1 cellular context compared by ENCODE assay signal in the genomic region with DNA sequence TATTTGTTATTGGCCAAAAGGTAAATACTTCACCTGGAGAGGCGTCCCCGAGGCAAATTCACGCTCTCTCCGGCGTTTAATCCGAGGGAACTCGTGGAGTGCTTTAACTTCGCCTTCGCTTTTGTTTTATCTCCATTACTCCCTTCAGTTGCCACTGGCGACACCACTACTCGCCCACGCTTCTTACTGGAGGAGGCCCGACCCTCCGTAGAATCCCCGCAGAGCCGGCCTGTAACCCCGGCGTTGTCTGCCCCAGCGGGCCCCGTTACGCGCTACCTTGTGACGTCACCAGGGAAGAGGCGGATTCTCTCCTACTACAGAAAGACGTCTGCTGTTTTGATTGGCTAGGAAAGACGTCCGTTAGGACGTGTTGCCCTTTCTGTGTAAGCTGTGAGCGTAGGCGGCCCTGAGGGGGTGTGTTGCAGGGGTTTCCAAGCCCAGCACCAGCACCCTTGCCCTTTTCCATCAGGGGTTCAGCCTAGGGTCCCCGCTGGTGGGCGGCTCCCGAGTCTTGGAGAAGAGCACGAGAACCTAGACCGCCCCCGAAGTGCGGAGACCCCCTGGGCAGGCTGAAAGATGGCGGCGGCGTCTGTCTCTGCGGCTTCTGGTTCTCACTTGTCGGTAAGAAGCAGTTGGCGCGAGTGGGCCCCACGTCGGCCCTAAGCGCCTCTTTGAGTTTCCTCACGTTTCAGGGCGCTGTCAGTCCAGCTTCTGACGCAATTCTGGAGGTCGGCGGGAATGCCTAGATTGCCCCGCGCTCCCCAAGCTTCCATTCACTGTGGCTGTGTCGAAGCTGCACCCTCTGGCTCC.
TF ChIP-seq lines count a peak whose summit lies in the region.

A gene (plus strand): TSS at position 376 of the 810 bp plus-strand sequence. CDS start 201 bp downstream, at position 577.

TF ChIP-seq in K562, 482 proteins besides CTCF, POLR2A, EP300 and RAD21 (continued from another document and continues in another):
- TF ChIP-seq, protein P1, sequence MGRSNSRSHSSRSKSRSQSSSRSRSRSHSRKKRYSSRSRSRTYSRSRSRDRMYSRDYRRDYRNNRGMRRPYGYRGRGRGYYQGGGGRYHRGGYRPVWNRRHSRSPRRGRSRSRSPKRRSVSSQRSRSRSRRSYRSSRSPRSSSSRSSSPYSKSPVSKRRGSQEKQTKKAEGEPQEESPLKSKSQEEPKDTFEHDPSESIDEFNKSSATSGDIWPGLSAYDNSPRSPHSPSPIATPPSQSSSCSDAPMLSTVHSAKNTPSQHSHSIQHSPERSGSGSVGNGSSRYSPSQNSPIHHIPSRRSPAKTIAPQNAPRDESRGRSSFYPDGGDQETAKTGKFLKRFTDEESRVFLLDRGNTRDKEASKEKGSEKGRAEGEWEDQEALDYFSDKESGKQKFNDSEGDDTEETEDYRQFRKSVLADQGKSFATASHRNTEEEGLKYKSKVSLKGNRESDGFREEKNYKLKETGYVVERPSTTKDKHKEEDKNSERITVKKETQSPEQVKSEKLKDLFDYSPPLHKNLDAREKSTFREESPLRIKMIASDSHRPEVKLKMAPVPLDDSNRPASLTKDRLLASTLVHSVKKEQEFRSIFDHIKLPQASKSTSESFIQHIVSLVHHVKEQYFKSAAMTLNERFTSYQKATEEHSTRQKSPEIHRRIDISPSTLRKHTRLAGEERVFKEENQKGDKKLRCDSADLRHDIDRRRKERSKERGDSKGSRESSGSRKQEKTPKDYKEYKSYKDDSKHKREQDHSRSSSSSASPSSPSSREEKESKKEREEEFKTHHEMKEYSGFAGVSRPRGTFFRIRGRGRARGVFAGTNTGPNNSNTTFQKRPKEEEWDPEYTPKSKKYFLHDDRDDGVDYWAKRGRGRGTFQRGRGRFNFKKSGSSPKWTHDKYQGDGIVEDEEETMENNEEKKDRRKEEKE (IDR thresholded peaks at IDR 0.05; ENCODE audit: borderline replicate concordance in 1 of 2, control insufficient read depth in 1 of 2, low read depth in 2 of 2, low read length in 1 of 2) = no peak
- TF ChIP-seq SP1 (CRISPR knock-in tag; IDR thresholded peaks at IDR 0.05) (no peak), PRMT5 (CRISPR knock-in tag; IDR thresholded peaks at IDR 0.05) (no peak), MAFF (IDR thresholded peaks at IDR 0.05; ENCODE audit: low read length) (no peak), FOXA1 (IDR thresholded peaks at IDR 0.05; ENCODE audit: borderline replicate concordance) (no peak), CAMTA2 (CRISPR knock-in tag; conservative IDR thresholded peaks at IDR 0.05) (no peak), ARNT (IDR thresholded peaks at IDR 0.05) (peak; percentile 16 to 68; a peak in 1 of 4 replicates), MIER1 (IDR thresholded peaks at IDR 0.05; ENCODE audit: low read depth) (no peak), TCF7 (IDR thresholded peaks at IDR 0.05; ENCODE audit: borderline replicate concordance) (no peak), ZNF551 (CRISPR knock-in tag; IDR thresholded peaks at IDR 0.05) (no peak), RBBP5 (IDR thresholded peaks at IDR 0.05; ENCODE audit: borderline replicate concordance, insufficient read depth, low read length, poor library complexity, severe bottlenecking) (peak; percentile 69), MECOM (CRISPR knock-in tag; IDR thresholded peaks at IDR 0.05) (no peak), ZNF408 (CRISPR knock-in tag; IDR thresholded peaks at IDR 0.05; ENCODE audit: low read depth) (no peak), RBM22 (IDR thresholded peaks at IDR 0.05; ENCODE audit: low read depth, low read length, poor library complexity, severe bottlenecking) (peak; percentile 34), ZNF24 (IDR thresholded peaks at IDR 0.05) (no peak)
- TF ChIP-seq, protein P2, sequence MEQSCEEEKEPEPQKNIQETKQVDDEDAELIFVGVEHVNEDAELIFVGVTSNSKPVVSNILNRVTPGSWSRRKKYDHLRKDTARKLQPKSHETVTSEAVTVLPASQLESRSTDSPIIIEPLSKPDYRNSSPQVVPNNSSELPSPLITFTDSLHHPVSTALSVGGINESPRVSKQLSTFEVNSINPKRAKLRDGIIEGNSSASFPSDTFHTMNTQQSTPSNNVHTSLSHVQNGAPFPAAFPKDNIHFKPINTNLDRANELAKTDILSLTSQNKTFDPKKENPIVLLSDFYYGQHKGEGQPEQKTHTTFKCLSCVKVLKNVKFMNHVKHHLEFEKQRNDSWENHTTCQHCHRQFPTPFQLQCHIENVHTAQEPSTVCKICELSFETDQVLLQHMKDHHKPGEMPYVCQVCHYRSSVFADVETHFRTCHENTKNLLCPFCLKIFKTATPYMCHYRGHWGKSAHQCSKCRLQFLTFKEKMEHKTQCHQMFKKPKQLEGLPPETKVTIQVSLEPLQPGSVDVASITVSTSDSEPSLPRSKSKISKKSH (CRISPR knock-in tag; IDR thresholded peaks at IDR 0.05) = no peak
- TF ChIP-seq, protein P3, sequence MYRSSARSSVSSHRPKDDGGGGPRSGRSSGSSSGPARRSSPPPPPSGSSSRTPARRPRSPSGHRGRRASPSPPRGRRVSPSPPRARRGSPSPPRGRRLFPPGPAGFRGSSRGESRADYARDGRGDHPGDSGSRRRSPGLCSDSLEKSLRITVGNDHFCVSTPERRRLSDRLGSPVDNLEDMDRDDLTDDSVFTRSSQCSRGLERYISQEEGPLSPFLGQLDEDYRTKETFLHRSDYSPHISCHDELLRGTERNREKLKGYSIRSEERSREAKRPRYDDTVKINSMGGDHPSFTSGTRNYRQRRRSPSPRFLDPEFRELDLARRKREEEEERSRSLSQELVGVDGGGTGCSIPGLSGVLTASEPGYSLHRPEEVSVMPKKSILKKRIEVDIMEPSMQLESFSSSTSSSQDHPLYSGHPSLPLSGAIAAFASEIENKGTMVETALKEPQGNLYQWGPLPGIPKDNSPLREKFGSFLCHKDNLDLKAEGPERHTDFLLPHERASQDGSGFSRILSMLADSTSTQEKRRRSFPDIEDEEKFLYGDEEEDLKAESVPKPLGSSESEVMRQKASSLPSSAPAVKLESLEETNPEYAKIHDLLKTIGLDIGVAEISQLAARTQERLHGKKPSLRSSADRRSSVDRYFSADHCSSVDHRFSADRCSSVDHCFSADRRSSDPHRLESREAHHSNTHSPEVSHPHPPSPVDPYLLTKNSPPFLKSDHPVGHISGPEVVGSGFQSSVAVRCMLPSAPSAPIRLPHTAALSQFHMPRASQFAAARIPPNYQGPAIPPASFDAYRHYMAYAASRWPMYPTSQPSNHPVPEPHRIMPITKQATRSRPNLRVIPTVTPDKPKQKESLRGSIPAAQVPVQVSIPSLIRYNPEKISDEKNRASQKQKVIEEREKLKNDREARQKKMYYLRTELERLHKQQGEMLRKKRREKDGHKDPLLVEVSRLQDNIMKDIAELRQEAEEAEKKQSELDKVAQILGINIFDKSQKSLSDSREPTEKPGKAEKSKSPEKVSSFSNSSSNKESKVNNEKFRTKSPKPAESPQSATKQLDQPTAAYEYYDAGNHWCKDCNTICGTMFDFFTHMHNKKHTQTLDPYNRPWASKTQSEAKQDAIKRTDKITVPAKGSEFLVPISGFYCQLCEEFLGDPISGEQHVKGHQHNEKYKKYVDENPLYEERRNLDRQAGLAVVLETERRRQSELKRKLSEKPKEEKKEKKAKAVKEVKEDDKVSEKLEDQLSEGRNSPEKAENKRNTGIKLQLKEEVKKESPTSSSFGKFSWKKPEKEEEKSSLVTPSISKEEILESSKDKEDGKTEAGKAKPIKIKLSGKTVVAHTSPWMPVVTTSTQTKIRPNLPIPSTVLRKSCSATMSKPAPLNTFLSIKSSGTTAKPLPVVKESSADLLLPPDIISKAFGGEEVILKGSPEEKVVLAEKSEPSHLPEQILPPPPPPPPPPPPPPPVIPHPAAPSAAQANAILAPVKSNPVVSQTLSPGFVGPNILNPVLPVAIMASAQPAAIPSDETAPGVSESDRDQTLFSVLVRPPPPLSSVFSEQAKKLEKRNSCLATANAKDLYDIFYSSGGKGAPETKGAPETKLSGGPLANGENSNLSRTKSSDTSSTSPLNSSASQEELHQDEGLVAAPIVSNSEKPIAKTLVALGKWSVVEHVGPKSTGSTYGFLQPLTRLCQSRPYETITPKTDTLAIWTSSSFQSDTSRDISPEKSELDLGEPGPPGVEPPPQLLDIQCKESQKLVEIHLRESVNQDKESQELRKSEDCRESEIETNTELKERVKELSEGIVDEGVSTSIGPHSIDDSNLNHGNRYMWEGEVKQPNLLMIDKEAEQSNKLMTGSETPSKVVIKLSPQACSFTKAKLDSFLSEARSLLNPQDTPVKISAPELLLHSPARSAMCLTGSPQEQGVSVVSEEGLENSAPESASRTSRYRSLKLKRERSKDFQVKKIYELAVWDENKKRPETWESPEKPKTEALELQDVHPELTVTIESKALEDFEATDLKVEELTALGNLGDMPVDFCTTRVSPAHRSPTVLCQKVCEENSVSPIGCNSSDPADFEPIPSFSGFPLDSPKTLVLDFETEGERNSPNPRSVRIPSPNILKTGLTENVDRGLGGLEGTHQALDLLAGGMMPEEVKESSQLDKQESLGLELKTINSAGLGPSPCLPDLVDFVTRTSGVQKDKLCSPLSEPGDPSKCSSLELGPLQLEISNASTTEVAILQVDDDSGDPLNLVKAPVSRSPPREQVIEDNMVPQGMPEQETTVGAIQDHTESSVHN (IDR thresholded peaks at IDR 0.05; ENCODE audit: borderline replicate concordance in 1 of 2, low read depth in 1 of 2) = 0 out of 4 replicates have a peak, but pooled peaks of 1 of the 2 experiments have one; percentile 15
- TF ChIP-seq, protein P4, sequence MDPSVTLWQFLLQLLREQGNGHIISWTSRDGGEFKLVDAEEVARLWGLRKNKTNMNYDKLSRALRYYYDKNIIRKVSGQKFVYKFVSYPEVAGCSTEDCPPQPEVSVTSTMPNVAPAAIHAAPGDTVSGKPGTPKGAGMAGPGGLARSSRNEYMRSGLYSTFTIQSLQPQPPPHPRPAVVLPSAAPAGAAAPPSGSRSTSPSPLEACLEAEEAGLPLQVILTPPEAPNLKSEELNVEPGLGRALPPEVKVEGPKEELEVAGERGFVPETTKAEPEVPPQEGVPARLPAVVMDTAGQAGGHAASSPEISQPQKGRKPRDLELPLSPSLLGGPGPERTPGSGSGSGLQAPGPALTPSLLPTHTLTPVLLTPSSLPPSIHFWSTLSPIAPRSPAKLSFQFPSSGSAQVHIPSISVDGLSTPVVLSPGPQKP (CRISPR knock-in tag; IDR thresholded peaks at IDR 0.05) = no peak
- TF ChIP-seq, protein P5, sequence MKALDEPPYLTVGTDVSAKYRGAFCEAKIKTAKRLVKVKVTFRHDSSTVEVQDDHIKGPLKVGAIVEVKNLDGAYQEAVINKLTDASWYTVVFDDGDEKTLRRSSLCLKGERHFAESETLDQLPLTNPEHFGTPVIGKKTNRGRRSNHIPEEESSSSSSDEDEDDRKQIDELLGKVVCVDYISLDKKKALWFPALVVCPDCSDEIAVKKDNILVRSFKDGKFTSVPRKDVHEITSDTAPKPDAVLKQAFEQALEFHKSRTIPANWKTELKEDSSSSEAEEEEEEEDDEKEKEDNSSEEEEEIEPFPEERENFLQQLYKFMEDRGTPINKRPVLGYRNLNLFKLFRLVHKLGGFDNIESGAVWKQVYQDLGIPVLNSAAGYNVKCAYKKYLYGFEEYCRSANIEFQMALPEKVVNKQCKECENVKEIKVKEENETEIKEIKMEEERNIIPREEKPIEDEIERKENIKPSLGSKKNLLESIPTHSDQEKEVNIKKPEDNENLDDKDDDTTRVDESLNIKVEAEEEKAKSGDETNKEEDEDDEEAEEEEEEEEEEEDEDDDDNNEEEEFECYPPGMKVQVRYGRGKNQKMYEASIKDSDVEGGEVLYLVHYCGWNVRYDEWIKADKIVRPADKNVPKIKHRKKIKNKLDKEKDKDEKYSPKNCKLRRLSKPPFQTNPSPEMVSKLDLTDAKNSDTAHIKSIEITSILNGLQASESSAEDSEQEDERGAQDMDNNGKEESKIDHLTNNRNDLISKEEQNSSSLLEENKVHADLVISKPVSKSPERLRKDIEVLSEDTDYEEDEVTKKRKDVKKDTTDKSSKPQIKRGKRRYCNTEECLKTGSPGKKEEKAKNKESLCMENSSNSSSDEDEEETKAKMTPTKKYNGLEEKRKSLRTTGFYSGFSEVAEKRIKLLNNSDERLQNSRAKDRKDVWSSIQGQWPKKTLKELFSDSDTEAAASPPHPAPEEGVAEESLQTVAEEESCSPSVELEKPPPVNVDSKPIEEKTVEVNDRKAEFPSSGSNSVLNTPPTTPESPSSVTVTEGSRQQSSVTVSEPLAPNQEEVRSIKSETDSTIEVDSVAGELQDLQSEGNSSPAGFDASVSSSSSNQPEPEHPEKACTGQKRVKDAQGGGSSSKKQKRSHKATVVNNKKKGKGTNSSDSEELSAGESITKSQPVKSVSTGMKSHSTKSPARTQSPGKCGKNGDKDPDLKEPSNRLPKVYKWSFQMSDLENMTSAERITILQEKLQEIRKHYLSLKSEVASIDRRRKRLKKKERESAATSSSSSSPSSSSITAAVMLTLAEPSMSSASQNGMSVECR (CRISPR knock-in tag; IDR thresholded peaks at IDR 0.05) = no peak
- TF ChIP-seq, protein P6, sequence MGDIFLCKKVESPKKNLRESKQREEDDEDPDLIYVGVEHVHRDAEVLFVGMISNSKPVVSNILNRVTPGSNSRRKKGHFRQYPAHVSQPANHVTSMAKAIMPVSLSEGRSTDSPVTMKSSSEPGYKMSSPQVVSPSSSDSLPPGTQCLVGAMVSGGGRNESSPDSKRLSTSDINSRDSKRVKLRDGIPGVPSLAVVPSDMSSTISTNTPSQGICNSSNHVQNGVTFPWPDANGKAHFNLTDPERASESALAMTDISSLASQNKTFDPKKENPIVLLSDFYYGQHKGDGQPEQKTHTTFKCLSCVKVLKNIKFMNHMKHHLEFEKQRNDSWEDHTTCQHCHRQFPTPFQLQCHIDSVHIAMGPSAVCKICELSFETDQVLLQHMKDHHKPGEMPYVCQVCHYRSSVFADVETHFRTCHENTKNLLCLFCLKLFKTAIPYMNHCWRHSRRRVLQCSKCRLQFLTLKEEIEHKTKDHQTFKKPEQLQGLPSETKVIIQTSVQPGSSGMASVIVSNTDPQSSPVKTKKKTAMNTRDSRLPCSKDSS (IDR thresholded peaks at IDR 0.05; ENCODE audit: low read depth, partially characterized antibody) = no peak
- TF ChIP-seq, protein P7, sequence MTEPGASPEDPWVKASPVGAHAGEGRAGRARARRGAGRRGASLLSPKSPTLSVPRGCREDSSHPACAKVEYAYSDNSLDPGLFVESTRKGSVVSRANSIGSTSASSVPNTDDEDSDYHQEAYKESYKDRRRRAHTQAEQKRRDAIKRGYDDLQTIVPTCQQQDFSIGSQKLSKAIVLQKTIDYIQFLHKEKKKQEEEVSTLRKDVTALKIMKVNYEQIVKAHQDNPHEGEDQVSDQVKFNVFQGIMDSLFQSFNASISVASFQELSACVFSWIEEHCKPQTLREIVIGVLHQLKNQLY (CRISPR knock-in tag; conservative IDR thresholded peaks at IDR 0.05) = 0 out of 4 replicates have a peak, but pooled peaks of 1 of the 2 experiments have one; percentile 51
